Comparison of ENCODE assay signal across 25 cellular contexts in the genomic region with DNA sequence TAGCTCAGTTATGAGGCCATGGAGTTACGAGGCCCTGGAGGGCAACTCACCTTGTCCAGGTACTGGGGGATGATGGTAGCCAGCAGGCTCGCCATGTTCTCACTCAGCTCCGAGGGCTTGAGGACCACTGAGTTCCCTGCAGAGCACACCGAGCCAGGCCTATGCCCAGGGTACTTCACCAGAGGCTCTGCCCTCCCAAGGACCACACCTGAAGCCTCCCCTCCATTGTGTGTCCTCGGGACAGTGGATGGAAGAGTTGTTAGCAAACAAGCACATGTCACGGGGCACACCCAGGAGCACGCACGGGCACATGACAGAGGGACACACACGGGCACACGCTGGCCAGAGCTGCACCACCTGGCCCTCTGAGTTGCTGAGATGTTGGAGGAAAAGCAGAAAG. TPM values are rescaled to one million over a fixed set of nuclear protein-coding genes. Genes with fewer than 3 reads are reported as not detected.
"Had no signal": no experiment of that assay in that cellular context is flagged by ENCODE, and none has a peak within 500 bp of the region (broad histone marks: within the 10 kb centered on the region; RNA-seq: fewer than 3 reads in every experiment).

No MANE protein-coding gene starts in this region.

- H3K9ac ChIP-seq: parathyroid adenoma had no signal

- H3K4me2 ChIP-seq: smooth muscle cell had no signal

- DNase-seq: activated CD4-positive, alpha-beta memory T cell treated with anti-CD3 and anti-CD28 coated beads for 36 hours; activated CD4-positive, alpha-beta T cell treated with anti-CD3 and anti-CD28 coated beads for 4 hours; activated CD8-positive, alpha-beta memory T cell treated with anti-CD3 and anti-CD28 coated beads, Interleukin-2, amount 50 U/mL, for 4 hours; activated gamma-delta T cell treated with Interleukin-2 at 50 U/mL for 16 hours; activated naive CD4-positive, alpha-beta T cell treated with anti-CD3 and anti-CD28 coated beads, Interleukin-2, amount 50 U/mL, for 16 hours; activated T-cell treated with anti-CD3 and anti-CD28 coated beads, Interleukin-2, amount 50 U/mL, for 24 hours; endodermal cell; foreskin keratinocyte; heart right ventricle; nephron progenitor cell; nucleus accumbens; psoas muscle; stimulated activated CD4-positive, alpha-beta T cell treated with anti-CD3 and anti-CD28 coated beads, Interleukin-1b, Interleukin-23, amount 100 ng/mL, for 48 hours; stimulated activated naive CD4-positive, alpha-beta T cell had no signal

- H3K36me3 ChIP-seq: esophagus muscularis mucosa, heart right ventricle, tibial nerve had no signal

- H3K36me3 Mint-ChIP-seq: activated CD4-positive, alpha-beta memory T cell treated with anti-CD3 and anti-CD28 coated beads for 36 hours had no signal

- H3K4me1 Mint-ChIP-seq: activated T-helper 17 cell treated with anti-CD3 and anti-CD28 coated beads, Interleukin-2, amount 50 U/mL, for 72 hours; central memory CD8-positive, alpha-beta T cell had no signal

- H2AFZ ChIP-seq: parathyroid adenoma had no signal

- H3K27ac ChIP-seq: esophagus muscularis mucosa, foreskin keratinocyte, heart right ventricle, parathyroid adenoma, psoas muscle had no signal

- H3K4me3 Mint-ChIP-seq: activated CD4-positive, alpha-beta memory T cell treated with anti-CD3 and anti-CD28 coated beads for 36 hours; activated T-cell treated with anti-CD3 and anti-CD28 coated beads, Interleukin-2, amount 50 U/mL, for 24 hours; activated T-helper 17 cell treated with anti-CD3 and anti-CD28 coated beads, Interleukin-2, amount 50 U/mL, for 72 hours; central memory CD8-positive, alpha-beta T cell; dendritic cell treated with granulocyte-macrophage colony-stimulating factor and Interleukin-4, amounts not matched to agents 40 ng/mL and 50 ng/mL, for 4 days; endodermal cell; nephron progenitor cell had no signal

- H3K4me1 ChIP-seq: parathyroid adenoma had no signal

- H3K79me2 ChIP-seq: parathyroid adenoma had no signal

- H3K4me3 ChIP-seq: esophagus muscularis mucosa, heart right ventricle, psoas muscle, smooth muscle cell, tibial nerve had no signal

- H3K27me3 Mint-ChIP-seq: activated CD4-positive, alpha-beta memory T cell treated with anti-CD3 and anti-CD28 coated beads for 36 hours; activated T-helper 17 cell treated with anti-CD3 and anti-CD28 coated beads, Interleukin-2, amount 50 U/mL, for 72 hours; central memory CD8-positive, alpha-beta T cell had no signal

- H3K27ac Mint-ChIP-seq: activated CD4-positive, alpha-beta memory T cell treated with anti-CD3 and anti-CD28 coated beads for 36 hours; activated T-cell treated with anti-CD3 and anti-CD28 coated beads, Interleukin-2, amount 50 U/mL, for 24 hours; activated T-helper 17 cell treated with anti-CD3 and anti-CD28 coated beads, Interleukin-2, amount 50 U/mL, for 72 hours; dendritic cell treated with granulocyte-macrophage colony-stimulating factor and Interleukin-4, amounts not matched to agents 40 ng/mL and 50 ng/mL, for 4 days; endodermal cell; nephron progenitor cell had no signal

- H3K9me3 Mint-ChIP-seq: activated CD4-positive, alpha-beta memory T cell treated with anti-CD3 and anti-CD28 coated beads for 36 hours; activated T-cell treated with anti-CD3 and anti-CD28 coated beads, Interleukin-2, amount 50 U/mL, for 24 hours; activated T-helper 17 cell treated with anti-CD3 and anti-CD28 coated beads, Interleukin-2, amount 50 U/mL, for 72 hours; central memory CD8-positive, alpha-beta T cell; dendritic cell treated with granulocyte-macrophage colony-stimulating factor and Interleukin-4, amounts not matched to agents 40 ng/mL and 50 ng/mL, for 4 days; endodermal cell; nephron progenitor cell had no signal

- H3K9me3 ChIP-seq: esophagus muscularis mucosa, heart right ventricle, psoas muscle, tibial nerve had no signal

- H3K27me3 ChIP-seq: foreskin keratinocyte, heart right ventricle, tibial nerve had no signal

- ATAC-seq: activated T-helper 17 cell treated with anti-CD3 and anti-CD28 coated beads, Interleukin-2, amount 50 U/mL, for 72 hours; foreskin keratinocyte; heart right ventricle; psoas muscle; SK-N-SH treated with all-trans-retinoic acid at 6 μM for 48 hours had no signal

RNA-seq across cellular contexts. Expression of a gene that starts 5.6 kb away (rescaled TPM):
- total RNA-seq: activated CD8-positive, alpha-beta memory T cell treated with anti-CD3 and anti-CD28 coated beads for 36 hours; activated T-helper 17 cell treated with anti-CD3 and anti-CD28 coated beads, Interleukin-2, amount 50 U/mL, for 72 hours; T-helper 2 cell treated with Interferon-gamma antibody and Interleukin-4, amounts not matched to agents 100 ng/mL and 5 ng/mL, for 36 hours had no signal
- polyA plus RNA-seq: smooth muscle cell had no signal

RNA-seq across cellular contexts. Expression of a gene that starts 26.1 kb away (rescaled TPM):
- total RNA-seq: activated CD4-positive, alpha-beta memory T cell treated with anti-CD3 and anti-CD28 coated beads for 36 hours; activated CD8-positive, alpha-beta memory T cell treated with anti-CD3 and anti-CD28 coated beads for 36 hours; activated T-helper 17 cell treated with anti-CD3 and anti-CD28 coated beads, Interleukin-2, amount 50 U/mL, for 72 hours; endodermal cell; esophagus muscularis mucosa; kidney epithelial cell; smooth muscle cell; T-helper 2 cell treated with Interferon-gamma antibody and Interleukin-4, amounts not matched to agents 100 ng/mL and 5 ng/mL, for 36 hours; tibial nerve had no signal
- polyA plus RNA-seq: heart right ventricle, smooth muscle cell had no signal
